35 cellular contexts compared by ENCODE assay signal in genomic region chr4:9594948-9595347, GRCh38.
"Had no signal": no experiment of that assay in that cellular context is flagged by ENCODE, and none has a peak within 500 bp of the region (broad histone marks: within the 10 kb centered on the region; RNA-seq: fewer than 3 reads in every experiment).

No MANE protein-coding gene starts in this region.

- H3K9me3 Mint-ChIP-seq: activated B cell treated with CpG ODN at 0.5 μM for 24 hours; activated naive CD4-positive, alpha-beta T cell treated with anti-CD3 and anti-CD28 coated beads, Interleukin-2, amount 50 U/mL, for 24 hours; T-helper 2 cell treated with Interferon-gamma antibody and Interleukin-4, amounts not matched to agents 5 μg/mL and 100 μg/mL, for 36 hours had no signal

- DNase-seq: activated B cell treated with CpG ODN at 0.5 μM for 24 hours; activated CD4-positive, alpha-beta T cell treated with anti-CD3 and anti-CD28 coated beads for 48 hours; activated CD4-positive, alpha-beta T cell treated with anti-CD3 and anti-CD28 coated beads, Interleukin-2, amount 50 U/mL, for 1 hour; activated CD4-positive, alpha-beta T cell treated with anti-CD3 and anti-CD28 coated beads, Interleukin-2, amount 50 U/mL, for 48 hours; activated CD8-positive, alpha-beta memory T cell treated with anti-CD3 and anti-CD28 coated beads for 24 hours; activated CD8-positive, alpha-beta T cell treated with anti-CD3 and anti-CD28 coated beads for 36 hours; activated effector memory CD4-positive, alpha-beta T cell treated with Interleukin-2 at 50 U/mL for 16 hours; activated gamma-delta T cell treated with Interleukin-2 at 50 U/mL for 16 hours; activated naive CD4-positive, alpha-beta T cell treated with Interleukin-2 at 50 U/mL for 16 hours; activated naive CD8-positive, alpha-beta T cell treated with anti-CD3 and anti-CD28 coated beads for 36 hours; activated naive CD8-positive, alpha-beta T cell treated with anti-CD3 and anti-CD28 coated beads, Interleukin-2, amount 50 U/mL, for 24 hours; activated T-cell treated with anti-CD3 and anti-CD28 coated beads, Interleukin-2, amount 50 U/mL, for 4 hours; adrenal gland; amygdala; aorta; body of pancreas; central memory CD4-positive, alpha-beta T cell; dorsolateral prefrontal cortex; effector memory CD4-positive, alpha-beta T cell; erythroblast; esophagus squamous epithelium; glutamatergic neuron; heart left ventricle; T-helper 1 cell; T-helper 17 cell; T1000; WERI-Rb-1 had no signal

- H3K4me1 Mint-ChIP-seq: activated B cell treated with CpG ODN at 0.5 μM for 24 hours; activated naive CD4-positive, alpha-beta T cell treated with anti-CD3 and anti-CD28 coated beads, Interleukin-2, amount 50 U/mL, for 24 hours; activated naive CD8-positive, alpha-beta T cell treated with anti-CD3 and anti-CD28 coated beads for 36 hours; activated naive CD8-positive, alpha-beta T cell treated with anti-CD3 and anti-CD28 coated beads, Interleukin-2, amount 50 U/mL, for 24 hours; T-helper 17 cell had no signal

- H3K36me3 ChIP-seq: adrenal gland, cardiac muscle cell, esophagus squamous epithelium, heart left ventricle, WERI-Rb-1 had no signal

- FAIRE-seq: frontal cortex had no signal

- H3K9me3 ChIP-seq: adrenal gland, body of pancreas, esophagus squamous epithelium had no signal

- H3K4me1 ChIP-seq: adrenal gland, body of pancreas, esophagus squamous epithelium, heart left ventricle had no signal

- H3K27me3 ChIP-seq: adrenal gland, body of pancreas, cardiac muscle cell, dorsolateral prefrontal cortex, esophagus squamous epithelium, heart left ventricle had no signal

- H3K27ac Mint-ChIP-seq: activated B cell treated with CpG ODN at 0.5 μM for 24 hours; activated CD8-positive, alpha-beta T cell treated with anti-CD3 and anti-CD28 coated beads for 36 hours; activated naive CD4-positive, alpha-beta T cell treated with anti-CD3 and anti-CD28 coated beads, Interleukin-2, amount 50 U/mL, for 24 hours; activated naive CD8-positive, alpha-beta T cell treated with anti-CD3 and anti-CD28 coated beads for 36 hours; activated naive CD8-positive, alpha-beta T cell treated with anti-CD3 and anti-CD28 coated beads, Interleukin-2, amount 50 U/mL, for 24 hours; activated T-helper 17 cell treated with anti-CD3 and anti-CD28 coated beads, Interleukin-2, amount 50 U/mL, for 72 hours; T-helper 17 cell; T-helper 2 cell treated with Interferon-gamma antibody and Interleukin-4, amounts not matched to agents 5 μg/mL and 100 μg/mL, for 36 hours had no signal

- H3K4me3 ChIP-seq: adrenal gland, body of pancreas, cardiac muscle cell, coronary artery, dorsolateral prefrontal cortex, esophagus squamous epithelium, heart left ventricle had no signal

- H3K4me3 Mint-ChIP-seq: activated B cell treated with CpG ODN at 0.5 μM for 24 hours; activated CD8-positive, alpha-beta T cell treated with anti-CD3 and anti-CD28 coated beads for 36 hours; activated naive CD4-positive, alpha-beta T cell treated with anti-CD3 and anti-CD28 coated beads, Interleukin-2, amount 50 U/mL, for 24 hours; activated naive CD8-positive, alpha-beta T cell treated with anti-CD3 and anti-CD28 coated beads for 36 hours; activated naive CD8-positive, alpha-beta T cell treated with anti-CD3 and anti-CD28 coated beads, Interleukin-2, amount 50 U/mL, for 24 hours; activated T-cell treated with anti-CD3 and anti-CD28 coated beads, Interleukin-2, amount 50 U/mL, for 4 hours; activated T-helper 17 cell treated with anti-CD3 and anti-CD28 coated beads, Interleukin-2, amount 50 U/mL, for 72 hours; dendritic cell treated with granulocyte-macrophage colony-stimulating factor and Interleukin-4, amounts not matched to agents 40 ng/mL and 50 ng/mL, for 4 days; T-helper 17 cell; T-helper 2 cell treated with Interferon-gamma antibody and Interleukin-4, amounts not matched to agents 5 μg/mL and 100 μg/mL, for 36 hours had no signal

- H3K27me3 Mint-ChIP-seq: activated B cell treated with CpG ODN at 0.5 μM for 24 hours; activated CD8-positive, alpha-beta T cell treated with anti-CD3 and anti-CD28 coated beads for 36 hours; activated naive CD4-positive, alpha-beta T cell treated with anti-CD3 and anti-CD28 coated beads, Interleukin-2, amount 50 U/mL, for 24 hours; activated naive CD8-positive, alpha-beta T cell treated with anti-CD3 and anti-CD28 coated beads for 36 hours; activated naive CD8-positive, alpha-beta T cell treated with anti-CD3 and anti-CD28 coated beads, Interleukin-2, amount 50 U/mL, for 24 hours; activated T-helper 17 cell treated with anti-CD3 and anti-CD28 coated beads, Interleukin-2, amount 50 U/mL, for 72 hours; dendritic cell treated with granulocyte-macrophage colony-stimulating factor and Interleukin-4, amounts not matched to agents 40 ng/mL and 50 ng/mL, for 4 days; T-helper 17 cell had no signal

- ATAC-seq: activated CD4-positive, CD25-positive, alpha-beta regulatory T cell treated with anti-CD3 and anti-CD28 coated beads, Interleukin-2, amount 50 U/mL, for 24 hours; activated CD8-positive, alpha-beta T cell treated with anti-CD3 and anti-CD28 coated beads for 36 hours; activated naive CD8-positive, alpha-beta T cell treated with anti-CD3 and anti-CD28 coated beads, Interleukin-2, amount 50 U/mL, for 24 hours; activated T-cell treated with anti-CD3 and anti-CD28 coated beads, Interleukin-2, amount 50 U/mL, for 4 hours; activated T-helper 17 cell treated with anti-CD3 and anti-CD28 coated beads, Interleukin-2, amount 50 U/mL, for 72 hours; body of pancreas; heart left ventricle; T-helper 17 cell had no signal
